Comparison of ENCODE assay signal across 18 cellular contexts in genomic region chr6:116992546-116992945, GRCh38.
DNase-seq lines count a peak whose midpoint lies in the region; ATAC-seq and TF ChIP-seq lines count a peak whose summit lies in the region.
"Had no signal": no experiment of that assay in that cellular context is flagged by ENCODE, and none has a peak within 500 bp of the region (broad histone marks: within the 10 kb centered on the region; RNA-seq: fewer than 3 reads in every experiment).

No MANE protein-coding gene starts in this region.

- in situ Hi-C loops in GM13976 (cut with MboI; ENCODE audit: low sequenced_read_pairs, unreplicated experiment), result no loop called here

- H3K4me1 ChIP-seq in psoas muscle (peaks cover 19% of the 10 kb centered on the region), adrenal gland (replicated peaks in 1 of 2) (no peaks in the 10 kb centered on the region)
- no peaks in the 10 kb centered on the region for H3K4me1 ChIP-seq in effector memory CD4-positive, alpha-beta T cell (ENCODE audit: control insufficient read depth, insufficient read depth, low read length, poor library complexity, severe bottlenecking)
- H3K4me1 ChIP-seq: BLaER1, HAP-1 had no signal

- TF ChIP-seq CTCF in LNCaP clone FGC (IDR thresholded peaks at IDR 0.05; ENCODE audit: control insufficient read depth, extremely low read depth, insufficient read depth), result no peak
- TF ChIP-seq CTCF in VCaP (conservative IDR thresholded peaks at IDR 0.05), result no peak
- no peak for TF ChIP-seq CTCF in psoas muscle (IDR thresholded peaks at IDR 0.05)
- no peak for TF ChIP-seq CTCF in GM13976 (IDR thresholded peaks at IDR 0.05; ENCODE audit: borderline replicate concordance, control extremely low read depth, extremely low read depth, insufficient read depth, missing control alignments)
- TF ChIP-seq CTCF in adrenal gland (IDR thresholded peaks at IDR 0.05), result no peak

- peak overlapping the region; percentile 71 for H3K27ac ChIP-seq in VCaP
- peak overlapping the region; percentile 17 for H3K27ac ChIP-seq in psoas muscle
- no peak overlapping the region for H3K27ac ChIP-seq in effector memory CD4-positive, alpha-beta T cell (ENCODE audit: insufficient read depth, low read length, poor library complexity, severe bottlenecking)
- H3K27ac ChIP-seq in adrenal gland, result no peak overlapping the region
- H3K27ac ChIP-seq: 22Rv1, BLaER1, C4-2B had no signal

- DNase-seq in LNCaP clone FGC (ENCODE audit: low read depth) (peak; percentile 87), psoas muscle (no peak), GM13976 (ENCODE audit: low spot score) (no peak), adrenal gland (no peak)
- no peak for DNase-seq in effector memory CD4-positive, alpha-beta T cell
- DNase-seq: Caco-2; CD4-positive, CD25-positive, alpha-beta regulatory T cell; CD8-positive, alpha-beta T cell; DMS153; DND-41; GOT3; HFFc6 had no signal

- no peaks in the 10 kb centered on the region for H3K27me3 ChIP-seq in psoas muscle (ENCODE audit: insufficient read depth in 3 of 3, low read length in 2 of 3)
- no peaks in the 10 kb centered on the region for H3K27me3 ChIP-seq in effector memory CD4-positive, alpha-beta T cell (replicated peaks; ENCODE audit: control insufficient read depth, insufficient read depth, low read length, poor library complexity, severe bottlenecking)
- H3K27me3 ChIP-seq in adrenal gland, result no peaks in the 10 kb centered on the region
- H3K27me3 ChIP-seq: BLaER1 had no signal

- intact Hi-C loops in psoas muscle (cut with DNase I) (no loop called here), adrenal gland (cut with DNase I) (no loop called here)

- H3K9me3 ChIP-seq in psoas muscle, result no peaks in the 10 kb centered on the region
- H3K9me3 ChIP-seq in effector memory CD4-positive, alpha-beta T cell (ENCODE audit: control insufficient read depth, low read length), result no peaks in the 10 kb centered on the region
- no peaks in the 10 kb centered on the region for H3K9me3 ChIP-seq in adrenal gland (replicated peaks in 1 of 3)
- H3K9me3 ChIP-seq: BLaER1, HAP-1 had no signal

- no peak for TF ChIP-seq POLR2A in adrenal gland (IDR thresholded peaks at IDR 0.05)

- no peaks in the 10 kb centered on the region for H3K36me3 ChIP-seq in psoas muscle (ENCODE audit: insufficient read depth in 1 of 2, low read depth in 1 of 2)
- no peaks in the 10 kb centered on the region for H3K36me3 ChIP-seq in effector memory CD4-positive, alpha-beta T cell (ENCODE audit: control insufficient read depth, insufficient read depth, low read length)
- H3K36me3 ChIP-seq in adrenal gland (replicated peaks in 1 of 2), result no peaks in the 10 kb centered on the region
- H3K36me3 ChIP-seq: BLaER1, HAP-1 had no signal

- no peak overlapping the region for H3K4me3 ChIP-seq in LNCaP clone FGC (ENCODE audit: low read depth, low read length)
- no peak overlapping the region for H3K4me3 ChIP-seq in psoas muscle
- H3K4me3 ChIP-seq in effector memory CD4-positive, alpha-beta T cell (ENCODE audit: insufficient read depth, low read depth, low read length, poor library complexity, severe bottlenecking), result no peak overlapping the region
- H3K4me3 ChIP-seq in adrenal gland, result no peak overlapping the region
- H3K4me3 ChIP-seq: BLaER1, GM12878, HAP-1 had no signal

- ATAC-seq in psoas muscle, result peak in 3 of 4 donors; percentile 70 to 89 (median 72)
- ATAC-seq: CD8-positive, alpha-beta T cell; GM12878 had no signal

Comparison
In these comparisons a context has a peak if more than half of its experiments do, and no peak if none do; other contexts are left out.
1. H3K27ac ChIP-seq: peak in VCaP (single experiment) and psoas muscle (single experiment); none in effector memory CD4-positive, alpha-beta T cell (single experiment) and adrenal gland (0 of 5).